In genomic region chr19:14117668-14118164, GRCh38 we compare ENCODE assay signal across 8 cellular contexts. TPM values are rescaled to one million over a fixed set of nuclear protein-coding genes. Genes with fewer than 3 reads are reported as not detected.
DNase-seq lines count a peak whose midpoint lies in the region; ATAC-seq and FAIRE-seq lines count a peak whose summit lies in the region.

TSS of gene PRKACA (minus strand) at chr19:14117762. CDS start at chr19:14117547, 215 bp downstream.

- peaks cover 37% of the 10 kb centered on the region for H3K4me1 ChIP-seq in neuron (ENCODE audit: insufficient read depth, low read length)

- CTCF ChIA-PET in activated naive CD4-positive, alpha-beta T cell treated with anti-CD3 and anti-CD28 coated beads for 36 hours (lab: Charles Lee) = interaction anchor here (0.9 to 1.1 kb wide), 2 partner anchors 19 to 239 kb away, joined by 3 to 6 read pairs; partner anchors contain the start of gene ASF1B

- ATAC-seq in HG02588 (IDR thresholded peaks at IDR 0.05; ENCODE audit: unreplicated experiment) = peak; percentile 85

- intact Hi-C loops in activated naive CD4-positive, alpha-beta T cell treated with anti-CD3 and anti-CD28 coated beads for 36 hours (cut with micrococcal nuclease) = loop anchor here (1.0 kb wide), 3 partner anchors 19 to 237 kb away; partner anchors contain the start of gene ASF1B

- H3K4me3 ChIP-seq in SK-N-MC = peak within 1 kb of the TSS; percentile 83
- peak within 1 kb of the TSS; percentile 57 for H3K4me3 ChIP-seq in neuron (ENCODE audit: low read length)

- H3K27me3 ChIP-seq in neuron (ENCODE audit: insufficient read depth, low read length) = no peaks in the 10 kb centered on the region

- FAIRE-seq in frontal cortex (lab: Jason Lieb, UNC) = no peak

- no peaks in the 10 kb centered on the region for H3K9me3 Mint-ChIP-seq in activated naive CD4-positive, alpha-beta T cell treated with anti-CD3 and anti-CD28 coated beads for 36 hours

- H3K9ac ChIP-seq in SK-N-MC (ENCODE audit: insufficient read length) = peak within 1 kb of the TSS; percentile 68

- peaks cover 6% of the 10 kb centered on the region for H3K36me3 Mint-ChIP-seq in activated naive CD4-positive, alpha-beta T cell treated with anti-CD3 and anti-CD28 coated beads for 36 hours (ENCODE audit: low read depth)

- peak within 1 kb of the TSS; percentile 86 for H3K4me3 Mint-ChIP-seq in activated naive CD4-positive, alpha-beta T cell treated with anti-CD3 and anti-CD28 coated beads for 36 hours

- H3K27ac ChIP-seq in SK-N-MC = no peak within 1 kb of the TSS

- peak; percentile 95 for DNase-seq in GM04503 (ENCODE audit: low read depth)
- peak; percentile 97 for DNase-seq in NCI-H1048 (lab: John Stamatoyannopoulos, UW)
- DNase-seq in SK-N-MC (ENCODE audit: low read depth, low spot score) = peak; percentile 78
- DNase-seq in activated naive CD4-positive, alpha-beta T cell treated with anti-CD3 and anti-CD28 coated beads for 36 hours = peak; percentile 99
- DNase-seq in frontal cortex (ENCODE audit: low spot score in 2 of 2) = peak; percentile 99 to 100
- peak; percentile 99 for DNase-seq in stromal cell of bone marrow (ENCODE audit: low read depth)

- peaks cover 43% of the 10 kb centered on the region for H3K4me1 Mint-ChIP-seq in activated naive CD4-positive, alpha-beta T cell treated with anti-CD3 and anti-CD28 coated beads for 36 hours (ENCODE audit: low read depth)

- no peak within 1 kb of the TSS for H2AFZ ChIP-seq in neuron (ENCODE audit: low read depth, low read length)

- peak within 1 kb of the TSS; percentile 78 for H3K27ac Mint-ChIP-seq in activated naive CD4-positive, alpha-beta T cell treated with anti-CD3 and anti-CD28 coated beads for 36 hours

- H3K36me3 ChIP-seq in SK-N-MC (ENCODE audit: insufficient read depth, low read length) (no peaks in the 10 kb centered on the region), neuron (ENCODE audit: insufficient read depth, low read length) (peaks cover 8% of the 10 kb centered on the region)

- H3K27me3 Mint-ChIP-seq in activated naive CD4-positive, alpha-beta T cell treated with anti-CD3 and anti-CD28 coated beads for 36 hours (ENCODE audit: low read depth) = no peaks in the 10 kb centered on the region

- H3K9me3 ChIP-seq in SK-N-MC (ENCODE audit: low read depth, low read length) = no peaks in the 10 kb centered on the region
- no peaks in the 10 kb centered on the region for H3K9me3 ChIP-seq in neuron (ENCODE audit: low read length)

RNA-seq across cellular contexts. Expression of gene PRKACA, which starts in this region (rescaled TPM):
- 10 to 100 TPM; 48.2 to 60.0 TPM for total RNA-seq in activated naive CD4-positive, alpha-beta T cell treated with anti-CD3 and anti-CD28 coated beads for 36 hours
- total RNA-seq in frontal cortex = 22.0 TPM
